In genomic region chr14:65351493-65352224, GRCh38 we compare ENCODE assay signal across 22 cellular contexts.
DNase-seq lines count a peak whose midpoint lies in the region; ATAC-seq, FAIRE-seq and TF ChIP-seq lines count a peak whose summit lies in the region.
"Had no signal": no experiment of that assay in that cellular context is flagged by ENCODE, and none has a peak within 500 bp of the region (broad histone marks: within the 10 kb centered on the region; RNA-seq: fewer than 3 reads in every experiment).

No MANE protein-coding gene starts in this region.

- no peak overlapping the region for H3K4me3 Mint-ChIP-seq in HFFc6

- no peak overlapping the region for H3K27ac Mint-ChIP-seq in HFFc6

- peak; percentile 75 for FAIRE-seq in GM18507 (lab: Jason Lieb, UNC)
- FAIRE-seq: astrocyte, frontal cortex had no signal

- H3K36me3 Mint-ChIP-seq in HFFc6 (ENCODE audit: low read depth): no peaks in the 10 kb centered on the region

- DNase-seq in GM18507 (ENCODE audit: extremely low spot score, insufficient read length, low read depth) (no peak), germinal center (ENCODE audit: low spot score) (peak; percentile 52), HFFc6 (no peak), HuH-7 (ENCODE audit: low spot score) (no peak)
- DNase-seq: activated CD4-positive, CD25-positive, alpha-beta regulatory T cell treated with anti-CD3 and anti-CD28 coated beads, Interleukin-2, amount 50 U/mL, for 72 hours; activated CD8-positive, alpha-beta memory T cell treated with anti-CD3 and anti-CD28 coated beads, Interleukin-2, amount 50 U/mL, for 4 hours; activated naive CD4-positive, alpha-beta T cell; Caco-2; colonic mucosa; GDM1; NCI-H187; NCI-H446 treated with DMSO at 0.1 percent for 48 hours; right lobe of liver; SJCRH30; stimulated activated CD4-positive, alpha-beta T cell treated with anti-CD3 and anti-CD28 coated beads, Interleukin-1b, Interleukin-23, amount 100 ng/mL, for 48 hours had no signal

- no peak for TF ChIP-seq CTCF in HFFc6 (IDR thresholded peaks at IDR 0.05)

- no peaks in the 10 kb centered on the region for H3K9me3 Mint-ChIP-seq in HFFc6

- peaks cover 46% of the 10 kb centered on the region for H3K4me1 Mint-ChIP-seq in HFFc6 (ENCODE audit: low read depth)

- peak; percentile 38 for ATAC-seq in GM21619 (IDR thresholded peaks at IDR 0.05; ENCODE audit: unreplicated experiment)
- peak; percentile 64 for ATAC-seq in HG03354 (IDR thresholded peaks at IDR 0.05; ENCODE audit: poor library complexity, severe bottlenecking, unreplicated experiment)
- ATAC-seq in HG03039 (IDR thresholded peaks at IDR 0.05; ENCODE audit: unreplicated experiment): no peak
- ATAC-seq in GM19395 (IDR thresholded peaks at IDR 0.05; ENCODE audit: unreplicated experiment): no peak
- ATAC-seq: left lobe of liver had no signal

- no peaks in the 10 kb centered on the region for H3K27me3 Mint-ChIP-seq in HFFc6 (ENCODE audit: insufficient read depth)

Comparison
In these comparisons a context has a peak if more than half of its experiments do, and no peak if none do; other contexts are left out.
1. ATAC-seq: peak in GM21619 (single experiment) and HG03354 (single experiment); none in HG03039 (single experiment) and GM19395 (single experiment).